In genomic region chr5:34930870-34931269, GRCh38 we compare ENCODE assay signal across 1 cellular context.
TF ChIP-seq lines count a peak whose summit lies in the region.

No MANE protein-coding gene starts in this region.

TF ChIP-seq in A549, 52 proteins besides CTCF, POLR2A, EP300 and RAD21 (continued from another document):
- TF ChIP-seq PBX3 (IDR thresholded peaks at IDR 0.05): no peak
- no peak for TF ChIP-seq MAZ (IDR thresholded peaks at IDR 0.05; ENCODE audit: borderline replicate concordance, low read depth, low read length)
- no peak for TF ChIP-seq CEBPB (IDR thresholded peaks at IDR 0.05)
- no peak for TF ChIP-seq ZFP36 (IDR thresholded peaks at IDR 0.05; ENCODE audit: borderline replicate concordance, partially characterized antibody)
- TF ChIP-seq JUN (IDR thresholded peaks at IDR 0.05): no peak
- no peak for TF ChIP-seq USF2 (IDR thresholded peaks at IDR 0.05)
- TF ChIP-seq HES2 (IDR thresholded peaks at IDR 0.05): no peak
TF ChIP-seq in A549: peak in this region for 0.
